In the genomic region with DNA sequence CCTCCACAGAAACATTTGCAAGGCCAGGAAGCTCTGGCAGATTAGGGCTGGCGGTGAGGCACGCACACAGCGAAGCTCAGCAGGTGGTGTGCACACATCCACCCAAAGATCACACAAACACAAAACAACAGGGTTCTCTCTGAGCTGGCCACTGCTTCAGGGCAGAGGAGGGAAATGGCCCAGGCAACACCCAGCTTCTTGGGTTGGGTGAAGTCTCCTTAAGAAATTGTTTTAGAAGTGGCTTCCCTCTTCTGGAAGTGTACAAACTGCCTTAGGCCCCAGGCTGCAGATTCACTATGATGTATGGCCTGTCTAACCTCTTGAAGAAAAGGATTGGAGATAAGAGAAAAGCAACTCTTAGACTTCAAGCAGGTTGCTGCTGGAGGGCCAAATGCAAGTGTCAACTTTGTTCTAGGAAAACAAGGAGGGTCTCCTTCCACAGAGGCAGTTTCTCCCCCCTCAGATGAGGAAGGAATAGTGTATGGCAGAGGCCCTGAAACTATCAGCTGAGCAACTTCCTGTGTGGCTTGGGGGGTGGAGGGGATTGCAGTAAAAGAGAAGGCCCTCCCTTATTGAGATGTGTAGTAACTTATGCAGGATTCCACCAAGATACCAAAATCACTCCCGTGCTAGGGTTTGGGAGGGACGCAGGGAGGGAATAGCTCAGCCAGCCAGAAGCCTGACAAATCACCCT, we compare ENCODE assay signal across 9 cellular contexts. TPM values are rescaled to one million over a fixed set of nuclear protein-coding genes. Genes with fewer than 3 reads are reported as not detected.
DNase-seq lines count a peak whose midpoint lies in the region; ATAC-seq and TF ChIP-seq lines count a peak whose summit lies in the region.
"Had no signal": no experiment of that assay in that cellular context is flagged by ENCODE, and none has a peak within 500 bp of the region (broad histone marks: within the 10 kb centered on the region; RNA-seq: fewer than 3 reads in every experiment).

No MANE protein-coding gene starts in this region.

- H3K9me3 ChIP-seq in endodermal cell (ENCODE audit: control insufficient read depth, low read length) = no peaks in the 10 kb centered on the region

- no peak overlapping the region for H3K27ac Mint-ChIP-seq in endodermal cell
- H3K27ac Mint-ChIP-seq in stimulated activated naive B cell treated with anti-CD40 and anti-IgM and Interleukin-4, amounts not matched to agents 10 μg/mL and 1 μg/mL and 100 μg/mL, for 72 hours = peak overlapping the region; percentile 97

- peaks cover 87% of the 10 kb centered on the region for H3K27me3 Mint-ChIP-seq in endodermal cell (ENCODE audit: insufficient read depth)
- H3K27me3 Mint-ChIP-seq in stimulated activated naive B cell treated with anti-CD40 and anti-IgM and Interleukin-4, amounts not matched to agents 10 μg/mL and 1 μg/mL and 100 μg/mL, for 72 hours = no peaks in the 10 kb centered on the region

- DNase-seq in OCI-M1 (lab: John Stamatoyannopoulos, UW) (peak; percentile 44), endodermal cell (peak; percentile 40), HPDE6-E6E7 (ENCODE audit: extremely low spot score) (no peak), NCI-H1417 treated with DMSO at 0.1 percent for 48 hours (lab: John Stamatoyannopoulos, UW) (no peak), ureter (ENCODE audit: low spot score) (no peak), DMS 273 (lab: John Stamatoyannopoulos, UW; ENCODE audit: unreplicated experiment) (no peak)
- DNase-seq in stimulated activated naive B cell treated with anti-CD40 and anti-IgM and Interleukin-4, amounts not matched to agents 10 μg/mL and 1 μg/mL and 100 μg/mL, for 72 hours = no peak
- DNase-seq: trophoblast cell had no signal

- no peak overlapping the region for H3K9ac ChIP-seq in endodermal cell (ENCODE audit: extremely low read depth, low read length, poor library complexity, severe bottlenecking)

- H3K4me3 Mint-ChIP-seq in endodermal cell = no peak overlapping the region
- H3K4me3 Mint-ChIP-seq in stimulated activated naive B cell treated with anti-CD40 and anti-IgM and Interleukin-4, amounts not matched to agents 10 μg/mL and 1 μg/mL and 100 μg/mL, for 72 hours = peak overlapping the region; percentile 86 to 98

- no peak overlapping the region for H3K27ac ChIP-seq in endodermal cell (ENCODE audit: low read depth, low read length)

- TF ChIP-seq CTCF in endodermal cell (conservative IDR thresholded peaks at IDR 0.05) = no peak

- no peaks in the 10 kb centered on the region for H3K9me3 Mint-ChIP-seq in endodermal cell
- no peaks in the 10 kb centered on the region for H3K9me3 Mint-ChIP-seq in stimulated activated naive B cell treated with anti-CD40 and anti-IgM and Interleukin-4, amounts not matched to agents 10 μg/mL and 1 μg/mL and 100 μg/mL, for 72 hours

- no peak overlapping the region for H3K4me3 ChIP-seq in endodermal cell (ENCODE audit: low read length)

- 90 to 92% methylated on average over 4 to 5 of the region's 5 CpGs for WGBS in endodermal cell (ENCODE audit: insufficient coverage in 1 of 2, insufficient read length in 1 of 2), 2 experiments

- peaks cover 76% of the 10 kb centered on the region for H3K27me3 ChIP-seq in endodermal cell (ENCODE audit: control insufficient read depth, insufficient read depth, low read length, poor library complexity, severe bottlenecking)

- no peaks in the 10 kb centered on the region for H3K36me3 Mint-ChIP-seq in endodermal cell (ENCODE audit: low read depth)
- peaks cover 13 to 44% of the 10 kb centered on the region in 2 donors for H3K36me3 Mint-ChIP-seq in stimulated activated naive B cell treated with anti-CD40 and anti-IgM and Interleukin-4, amounts not matched to agents 10 μg/mL and 1 μg/mL and 100 μg/mL, for 72 hours

- H3K4me1 ChIP-seq in endodermal cell (ENCODE audit: control insufficient read depth, insufficient read depth, low read length) = no peaks in the 10 kb centered on the region

- H3K36me3 ChIP-seq in endodermal cell (ENCODE audit: control insufficient read depth, insufficient read depth, low read length) = no peaks in the 10 kb centered on the region

- peaks cover 29% of the 10 kb centered on the region for H3K4me1 Mint-ChIP-seq in endodermal cell
- H3K4me1 Mint-ChIP-seq in stimulated activated naive B cell treated with anti-CD40 and anti-IgM and Interleukin-4, amounts not matched to agents 10 μg/mL and 1 μg/mL and 100 μg/mL, for 72 hours = peaks cover 59 to 93% of the 10 kb centered on the region in 2 donors

- ATAC-seq in GM19438 (IDR thresholded peaks at IDR 0.05; ENCODE audit: low read depth, unreplicated experiment) = peak; percentile 29
- ATAC-seq in stimulated activated naive B cell treated with anti-CD40 and anti-IgM and Interleukin-4, amounts not matched to agents 10 μg/mL and 1 μg/mL and 100 μg/mL, for 72 hours (replicated peaks) = peak in 1 of 2 donors; percentile 14

RNA-seq across cellular contexts. Expression of a gene that starts 2.1 kb away (rescaled TPM):
- total RNA-seq in endodermal cell = under 1 TPM; 0.11 to 0.29 TPM
- 0.61 TPM for polyA plus RNA-seq in endodermal cell (2013, experiment 1 of 2)
- polyA plus RNA-seq in endodermal cell (2013, experiment 2 of 2) = 0.37 TPM
- total RNA-seq in ureter = 8.7 TPM

Comparison
In these comparisons a context has a peak if more than half of its experiments do, and no peak if none do; other contexts are left out.
1. DNase-seq: peak in OCI-M1 (single experiment) and endodermal cell (single experiment); none in stimulated activated naive B cell treated with anti-CD40 and anti-IgM and Interleukin-4, amounts not matched to agents 10 μg/mL and 1 μg/mL and 100 μg/mL, for 72 hours (single experiment), HPDE6-E6E7 (single experiment), NCI-H1417 treated with DMSO at 0.1 percent for 48 hours (single experiment), ureter (single experiment) and DMS 273 (single experiment).